16 cellular contexts compared by ENCODE assay signal in the genomic region with DNA sequence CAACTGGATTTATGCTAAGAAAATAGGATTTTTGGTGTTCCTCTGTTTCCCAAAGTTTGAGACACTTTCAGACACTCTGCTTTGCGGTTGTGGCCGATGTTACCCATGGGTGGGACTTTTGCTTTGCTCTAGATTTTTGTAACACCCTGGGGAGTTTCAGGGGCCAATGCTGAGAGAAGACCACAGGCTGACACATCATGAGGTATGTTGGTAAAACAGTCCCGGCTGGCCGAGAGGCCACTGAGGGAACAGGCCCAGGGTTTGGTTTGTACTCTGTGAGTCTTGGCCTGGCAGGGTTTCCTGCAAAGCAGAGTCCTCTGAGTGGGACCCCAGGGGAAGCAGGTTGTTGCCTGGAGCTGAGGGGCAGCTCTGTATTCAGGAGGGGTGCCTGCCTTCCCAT.
DNase-seq lines count a peak whose midpoint lies in the region; TF ChIP-seq lines count a peak whose summit lies in the region.
"Had no signal": no experiment of that assay in that cellular context is flagged by ENCODE, and none has a peak within 500 bp of the region (broad histone marks: within the 10 kb centered on the region; RNA-seq: fewer than 3 reads in every experiment).

No MANE protein-coding gene starts in this region.

- no peak for TF ChIP-seq POLR2A in spleen (IDR thresholded peaks at IDR 0.05)

- no peak overlapping the region for H2AFZ ChIP-seq in OCI-LY7 (ENCODE audit: low read length)

- H3K9me3 ChIP-seq in OCI-LY7 (ENCODE audit: low read length) (no peaks in the 10 kb centered on the region), spleen (no peaks in the 10 kb centered on the region)
- H3K9me3 ChIP-seq: body of pancreas, Peyer's patch, uterus had no signal

- H3K79me2 ChIP-seq in OCI-LY7 (ENCODE audit: insufficient read depth, low read depth, low read length): no peaks in the 10 kb centered on the region

- POLR2A ChIA-PET in OCI-LY7 (lab: Charles Lee): interaction anchor here (1.4 kb wide), 1 partner anchor 78 kb away, joined by 4 read pairs; a partner anchor contains a TSS

- BruUV-seq in OCI-LY7 (replicated peaks; lab: Mats Ljungman, UMichigan): no TSS peak

- H3K4me2 ChIP-seq in OCI-LY7 (ENCODE audit: low read length): 0 out of 2 replicates have a peak overlapping the region, but pooled peaks have one; percentile 7

- CTCF ChIA-PET in OCI-LY7 (lab: Charles Lee; ENCODE audit: unreplicated experiment): interaction anchor here (0.7 kb wide), 1 partner anchor 17 kb away, joined by 3 read pairs; no protein-coding TSS in a partner anchor

- no peak overlapping the region for H3K27ac ChIP-seq in OCI-LY7 (ENCODE audit: low read depth, low read length, poor library complexity, severe bottlenecking)
- H3K27ac ChIP-seq in spleen: no peak overlapping the region
- H3K27ac ChIP-seq: body of pancreas, Peyer's patch, uterus had no signal

- no peak for TF ChIP-seq CTCF in OCI-LY7 (conservative IDR thresholded peaks at IDR 0.05; ENCODE audit: low read length)
- no peak for TF ChIP-seq CTCF in fibroblast of mammary gland (conservative IDR thresholded peaks at IDR 0.05; ENCODE audit: control insufficient read depth, insufficient read depth, low read depth, low read length)
- no peak for TF ChIP-seq CTCF in spleen (IDR thresholded peaks at IDR 0.05 in 8 of 11, conservative IDR thresholded peaks at IDR 0.05 in 3 of 11)

- H4K20me1 ChIP-seq in OCI-LY7 (ENCODE audit: insufficient read depth, low read length): no peaks in the 10 kb centered on the region

- peaks cover 49% of the 10 kb centered on the region for H3K4me1 ChIP-seq in OCI-LY7 (ENCODE audit: insufficient read depth, low read length, poor library complexity, severe bottlenecking)
- H3K4me1 ChIP-seq in spleen: peaks cover 0 to 7% (median 0%) of the 10 kb centered on the region in 6 donors
- H3K4me1 ChIP-seq: body of pancreas, Peyer's patch, uterus had no signal

- no peaks in the 10 kb centered on the region for H3K27me3 ChIP-seq in spleen (replicated peaks in 1 of 7)
- H3K27me3 ChIP-seq: body of pancreas, Peyer's patch, uterus had no signal

- H3K4me3 ChIP-seq in OCI-LY7 (ENCODE audit: low read depth, low read length, poor library complexity, severe bottlenecking) (no peak overlapping the region), fibroblast of mammary gland (ENCODE audit: control insufficient read depth, low read depth, low read length) (no peak overlapping the region), spleen (no peak overlapping the region)
- H3K4me3 ChIP-seq: body of pancreas, Peyer's patch, uterus had no signal

- H3K36me3 ChIP-seq in OCI-LY7 (ENCODE audit: insufficient read depth, low read length) (no peaks in the 10 kb centered on the region), spleen (peaks cover 0 to 59% (median 5%) of the 10 kb centered on the region in 6 donors)
- H3K36me3 ChIP-seq: uterus had no signal

- intact Hi-C loops in OCI-LY7 (cut with micrococcal nuclease; ENCODE audit: unreplicated experiment): no loop called here
- intact Hi-C loops in spleen (cut with DNase I; ENCODE audit: low total_unique reads): no loop called here

- 85 to 92% (median 89%) methylated on average over 4 of the region's 4 CpGs for WGBS in spleen, 5 donors

- DNase-seq in ELR (ENCODE audit: low read depth) (peak; percentile 23), OCI-LY7 (ENCODE audit: low spot score) (peak; percentile 24), fibroblast of mammary gland (ENCODE audit: low read depth) (peak; percentile 45), spleen (peak; percentile 68), NCI-H748 treated with DMSO at 0.1 percent for 48 hours (lab: John Stamatoyannopoulos, UW) (no peak), DMS53 (lab: John Stamatoyannopoulos, UW) (no peak), AG08396 (ENCODE audit: low spot score) (no peak)
- DNase-seq: activated CD4-positive, alpha-beta T cell treated with anti-CD3 and anti-CD28 coated beads, Interleukin-2, amount 10 ng/mL, durations not matched to agents 7 days and 5 days; activated naive CD8-positive, alpha-beta T cell treated with anti-CD3 and anti-CD28 coated beads for 36 hours; body of pancreas; DND-41; effector CD8-positive, alpha-beta T cell; mesendoderm; naive thymus-derived CD8-positive, alpha-beta T cell; uterus had no signal

- no peaks in the 10 kb centered on the region for H3K9me2 ChIP-seq in OCI-LY7 (ENCODE audit: insufficient read depth, low read length)

Comparison
In these comparisons a context has a peak if more than half of its experiments do, and no peak if none do; other contexts are left out.
1. DNase-seq: peak in ELR (single experiment), OCI-LY7 (single experiment), fibroblast of mammary gland (single experiment) and spleen (single experiment); none in NCI-H748 treated with DMSO at 0.1 percent for 48 hours (single experiment), DMS53 (single experiment) and AG08396 (single experiment).